15 cellular contexts compared by ENCODE assay signal in genomic region chr1:111015222-111015621, GRCh38.
"Had no signal": no experiment of that assay in that cellular context is flagged by ENCODE, and none has a peak within 500 bp of the region (broad histone marks: within the 10 kb centered on the region; RNA-seq: fewer than 3 reads in every experiment).

No MANE protein-coding gene starts in this region.

- H3K36me3 ChIP-seq: colonic mucosa, left ventricle myocardium inferior had no signal

- DNase-seq: activated CD4-positive, alpha-beta T cell treated with anti-CD3 and anti-CD28 coated beads for 4 hours; activated CD8-positive, alpha-beta memory T cell treated with anti-CD3 and anti-CD28 coated beads, Interleukin-2, amount 50 U/mL, for 4 hours; activated CD8-positive, alpha-beta T cell treated with anti-CD3 and anti-CD28 coated beads for 36 hours; activated naive CD8-positive, alpha-beta T cell treated with anti-CD3 and anti-CD28 coated beads, Interleukin-2, amount 10 ng/mL, durations not matched to agents 7 days and 5 days; activated T-cell treated with anti-CD3 and anti-CD28 coated beads, Interleukin-2, amount 50 U/mL, for 72 hours; central memory CD4-positive, alpha-beta T cell; colonic mucosa; hypothalamus; left ventricle myocardium inferior; mesenchymal stem cell; natural killer cell; posterior cingulate gyrus; retina had no signal

- H3K27me3 ChIP-seq: colonic mucosa had no signal

- ATAC-seq: activated CD8-positive, alpha-beta T cell treated with anti-CD3 and anti-CD28 coated beads for 36 hours; activated T-cell treated with anti-CD3 and anti-CD28 coated beads, Interleukin-2, amount 50 U/mL, for 72 hours; esophagus mucosa; natural killer cell; stimulated activated memory B cell treated with anti-CD40 and anti-IgM and Interleukin-4, amounts not matched to agents 10 μg/mL and 1 μg/mL and 100 μg/mL, for 72 hours had no signal

- H3K9me3 ChIP-seq: colonic mucosa had no signal

- H3K27ac ChIP-seq: colonic mucosa, left ventricle myocardium inferior had no signal

- H3K4me1 ChIP-seq: colonic mucosa, left ventricle myocardium inferior had no signal

- H3K4me3 ChIP-seq: colonic mucosa, left ventricle myocardium inferior had no signal
